21 cellular contexts compared by ENCODE assay signal in genomic region chr2:71461304-71461671, GRCh38.
"Had no signal": no experiment of that assay in that cellular context is flagged by ENCODE, and none has a peak within 500 bp of the region (broad histone marks: within the 10 kb centered on the region; RNA-seq: fewer than 3 reads in every experiment).

No MANE protein-coding gene starts in this region.

- FAIRE-seq: urothelium cell line had no signal

- DNase-seq: activated CD4-positive, alpha-beta T cell treated with anti-CD3 and anti-CD28 coated beads for 1 hour; activated CD8-positive, alpha-beta memory T cell treated with anti-CD3 and anti-CD28 coated beads for 24 hours; activated CD8-positive, alpha-beta memory T cell treated with anti-CD3 and anti-CD28 coated beads, Interleukin-2, amount 50 U/mL, for 48 hours; activated effector memory CD4-positive, alpha-beta T cell treated with anti-CD3 and anti-CD28 coated beads, Interleukin-2, amount 50 U/mL, for 16 hours; activated naive CD4-positive, alpha-beta T cell treated with anti-CD3 and anti-CD28 coated beads, Interleukin-2, amount 50 U/mL, for 16 hours; activated T-cell treated with anti-CD3 and anti-CD28 coated beads, Interleukin-2, amount 50 U/mL, for 48 hours; aorta; colonic mucosa; left colon; mucosa of descending colon; naive B cell; stimulated activated naive CD8-positive, alpha-beta T cell treated with anti-CD3 and anti-CD28 coated beads, Interleukin-15, Interleukin-2, amounts not matched to agents 100 U/mL and 50 U/mL, for 24 hours; T-helper 17 cell; tibial artery had no signal

- H3K27me3 ChIP-seq: tibial artery had no signal

- H3K79me2 ChIP-seq: hepatocyte, parathyroid adenoma had no signal

- H3K4me3 ChIP-seq: colonic mucosa, hepatocyte, mucosa of descending colon, neural progenitor cell, tibial artery had no signal

- H3K27ac ChIP-seq: colonic mucosa, hepatocyte, neural progenitor cell, parathyroid adenoma, tibial artery, VCaP had no signal

- H3K4me1 ChIP-seq: parathyroid adenoma had no signal

- ATAC-seq: left colon; mucosa of descending colon; stimulated activated naive CD8-positive, alpha-beta T cell treated with anti-CD3 and anti-CD28 coated beads, Interleukin-15, Interleukin-2, amounts not matched to agents 100 U/mL and 50 U/mL, for 24 hours; T-helper 17 cell had no signal

- H3K9me3 ChIP-seq: colonic mucosa, mucosa of descending colon, tibial artery had no signal

- H3K4me3 Mint-ChIP-seq: central memory CD8-positive, alpha-beta T cell; memory B cell; naive B cell; neural progenitor cell; T-helper 17 cell had no signal

- H3K9me3 Mint-ChIP-seq: central memory CD8-positive, alpha-beta T cell; memory B cell; neural progenitor cell had no signal

- H3K36me3 Mint-ChIP-seq: memory B cell, neural progenitor cell had no signal

- H3K36me3 ChIP-seq: colonic mucosa, neural progenitor cell, tibial artery had no signal

- H3K9ac ChIP-seq: neural progenitor cell, parathyroid adenoma had no signal

- H2AFZ ChIP-seq: hepatocyte, neural progenitor cell, parathyroid adenoma had no signal

- H3K27ac Mint-ChIP-seq: memory B cell, naive B cell, neural progenitor cell, T-helper 17 cell had no signal

- H3K4me2 ChIP-seq: hepatocyte, neural progenitor cell had no signal

- H3K4me1 Mint-ChIP-seq: memory B cell, naive B cell, T-helper 17 cell had no signal
